Comparison of ENCODE assay signal across 1 cellular context in genomic region chr2:197256021-197256420, GRCh38.
TF ChIP-seq lines count a peak whose summit lies in the region.

No MANE protein-coding gene starts in this region.

TF ChIP-seq in SK-N-SH, 30 proteins besides CTCF, POLR2A, EP300 and RAD21 (continued from another document):
- TF ChIP-seq REST (IDR thresholded peaks at IDR 0.05; ENCODE audit: low read depth, low read length) (no peak), FOXM1 (IDR thresholded peaks at IDR 0.05; ENCODE audit: low read depth) (no peak), SMC3 (IDR thresholded peaks at IDR 0.05; ENCODE audit: low read depth, low read length) (no peak), MEF2A (IDR thresholded peaks at IDR 0.05; ENCODE audit: borderline replicate concordance, low read depth) (no peak)
- TF ChIP-seq, protein P1, sequence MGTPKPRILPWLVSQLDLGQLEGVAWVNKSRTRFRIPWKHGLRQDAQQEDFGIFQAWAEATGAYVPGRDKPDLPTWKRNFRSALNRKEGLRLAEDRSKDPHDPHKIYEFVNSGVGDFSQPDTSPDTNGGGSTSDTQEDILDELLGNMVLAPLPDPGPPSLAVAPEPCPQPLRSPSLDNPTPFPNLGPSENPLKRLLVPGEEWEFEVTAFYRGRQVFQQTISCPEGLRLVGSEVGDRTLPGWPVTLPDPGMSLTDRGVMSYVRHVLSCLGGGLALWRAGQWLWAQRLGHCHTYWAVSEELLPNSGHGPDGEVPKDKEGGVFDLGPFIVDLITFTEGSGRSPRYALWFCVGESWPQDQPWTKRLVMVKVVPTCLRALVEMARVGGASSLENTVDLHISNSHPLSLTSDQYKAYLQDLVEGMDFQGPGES (IDR thresholded peaks at IDR 0.05; ENCODE audit: low read depth, low read length), result no peak
